ENCODE assay signal across 13 cellular contexts in the genomic region with DNA sequence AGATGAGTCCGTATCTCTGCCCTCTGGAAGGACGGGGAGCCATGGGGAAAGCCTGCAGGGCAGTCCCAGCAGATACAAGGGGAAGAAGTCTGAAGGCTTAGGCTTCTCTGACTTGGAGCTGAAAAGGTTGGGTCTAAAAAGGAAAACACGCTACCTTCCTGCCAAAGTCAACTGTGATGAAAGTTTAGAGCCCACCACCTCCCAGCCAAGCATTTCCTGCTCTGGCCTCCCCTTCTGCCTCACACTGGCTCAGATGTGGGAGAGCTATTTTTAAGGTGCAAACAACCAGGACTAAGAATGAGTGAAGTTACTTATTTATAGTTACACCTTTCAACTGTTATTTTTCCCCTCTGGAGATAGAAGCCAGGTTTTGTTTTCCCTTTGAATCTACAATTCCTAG. TPM values are rescaled to one million over a fixed set of nuclear protein-coding genes. Genes with fewer than 3 reads are reported as not detected.
DNase-seq lines count a peak whose midpoint lies in the region; ATAC-seq and TF ChIP-seq lines count a peak whose summit lies in the region.
"Had no signal": no experiment of that assay in that cellular context is flagged by ENCODE, and none has a peak within 500 bp of the region (broad histone marks: within the 10 kb centered on the region; RNA-seq: fewer than 3 reads in every experiment).

No MANE protein-coding gene starts in this region.

- intact Hi-C loops in Right ventricle myocardium superior (cut with DNase I) (no loop called here), dorsolateral prefrontal cortex (cut with DNase I) (no loop called here), vagina (cut with DNase I) (no loop called here)

- peaks cover 0 to 86% of the 10 kb centered on the region in 2 donors for H3K4me1 ChIP-seq in right atrium auricular region
- H3K4me1 ChIP-seq in osteoblast (ENCODE audit: insufficient read depth, low read length), result peaks cover 80% of the 10 kb centered on the region
- H3K4me1 ChIP-seq in vagina, result peaks cover 80% of the 10 kb centered on the region

- H4K20me1 ChIP-seq in osteoblast (ENCODE audit: insufficient read depth, low read length), result peaks cover 1% of the 10 kb centered on the region

- ATAC-seq in Right ventricle myocardium superior (ENCODE audit: poor library complexity), result no peak
- ATAC-seq in GM19324 (IDR thresholded peaks at IDR 0.05; ENCODE audit: low FRiP score, unreplicated experiment), result no peak

- H3K36me3 ChIP-seq in right atrium auricular region (no peaks in the 10 kb centered on the region), osteoblast (ENCODE audit: insufficient read depth, low read length) (peaks cover 59% of the 10 kb centered on the region), vagina (no peaks in the 10 kb centered on the region)

- TF ChIP-seq CTCF in right atrium auricular region (IDR thresholded peaks at IDR 0.05) (no peak), dorsolateral prefrontal cortex (IDR thresholded peaks at IDR 0.05 in 54 of 56, conservative IDR thresholded peaks at IDR 0.05 in 2 of 56; ENCODE audit: low read depth in 1 of 56, partially characterized antibody in 56 of 56) (no peak), osteoblast (IDR thresholded peaks at IDR 0.05; ENCODE audit: extremely low read depth, low read depth, low read length) (no peak), vagina (IDR thresholded peaks at IDR 0.05) (no peak)

- H3K9me3 ChIP-seq in right atrium auricular region (no peaks in the 10 kb centered on the region), osteoblast (ENCODE audit: low read depth, low read length) (no peaks in the 10 kb centered on the region), vagina (no peaks in the 10 kb centered on the region)
- H3K9me3 ChIP-seq: adrenal gland had no signal

- no peak overlapping the region for H3K4me2 ChIP-seq in osteoblast (ENCODE audit: insufficient read depth, low read length)

- H3K27me3 ChIP-seq in right atrium auricular region (no peaks in the 10 kb centered on the region), dorsolateral prefrontal cortex (no peaks in the 10 kb centered on the region), osteoblast (ENCODE audit: insufficient read depth, low read length) (no peaks in the 10 kb centered on the region), vagina (no peaks in the 10 kb centered on the region)
- H3K27me3 ChIP-seq: adrenal gland had no signal

- no peak for TF ChIP-seq POLR2A in vagina (IDR thresholded peaks at IDR 0.05)

- H3K79me2 ChIP-seq in osteoblast (ENCODE audit: insufficient read depth, low read length), result peaks cover 68% of the 10 kb centered on the region

- DNase-seq in right atrium auricular region (ENCODE audit: low spot score), result no peak
- no peak for DNase-seq in Right ventricle myocardium superior
- no peak for DNase-seq in dorsolateral prefrontal cortex
- DNase-seq in osteoblast (ENCODE audit: insufficient read length, low spot score, missing footprints), result no peak
- no peak for DNase-seq in vagina (ENCODE audit: extremely low spot score in 2 of 2)
- no peak for DNase-seq in NCI-H187 treated with DMSO at 0.1 percent for 48 hours (lab: John Stamatoyannopoulos, UW)
- DNase-seq in SW480 (ENCODE audit: low spot score), result no peak
- DNase-seq: activated CD8-positive, alpha-beta memory T cell treated with anti-CD3 and anti-CD28 coated beads, Interleukin-2, amount 50 U/mL, for 4 hours; adrenal gland; effector CD4-positive, alpha-beta T cell; glutamatergic neuron; NCI-H2107 had no signal

- H2AFZ ChIP-seq in osteoblast (ENCODE audit: low read length), result no peak overlapping the region

- no peak overlapping the region for H3K4me3 ChIP-seq in right atrium auricular region
- no peak overlapping the region for H3K4me3 ChIP-seq in dorsolateral prefrontal cortex
- no peak overlapping the region for H3K4me3 ChIP-seq in osteoblast (ENCODE audit: insufficient read depth, low read length)
- H3K4me3 ChIP-seq in vagina, result no peak overlapping the region
- H3K4me3 ChIP-seq: adrenal gland had no signal

- H3K27ac ChIP-seq in right atrium auricular region (peak overlapping the region; percentile 91 to 92), dorsolateral prefrontal cortex (peak overlapping the region in 31 of 59 donors; percentile 0 to 85 (median 41)), osteoblast (ENCODE audit: low read depth, low read length) (peak overlapping the region; percentile 99), vagina (peak overlapping the region; percentile 33)

RNA-seq across cellular contexts. Expression of a gene that starts 21.2 kb away (rescaled TPM):
- total RNA-seq in right atrium auricular region, result 10 to 100 TPM; 47.3 to 56.2 TPM
- total RNA-seq in Right ventricle myocardium superior, result 23.7 TPM
- 10 to 100 TPM in 118 of 120 experiments, 1 to 10 TPM in 2; 7.7 to 36.0 (median 17.1) TPM for total RNA-seq in dorsolateral prefrontal cortex
- total RNA-seq in osteoblast, result 23.0 and 32.9 TPM in 2 replicates
- 45.4 TPM for total RNA-seq in vagina

Comparison
In these comparisons a context has a peak if more than half of its experiments do, and no peak if none do; other contexts are left out.
1. H3K27ac ChIP-seq: peak in every context shown above with its lines; median percentile 99 in osteoblast; 92 in right atrium auricular region; 41 in dorsolateral prefrontal cortex; 33 in vagina.